ENCODE assay signal across 8 cellular contexts in the genomic region with DNA sequence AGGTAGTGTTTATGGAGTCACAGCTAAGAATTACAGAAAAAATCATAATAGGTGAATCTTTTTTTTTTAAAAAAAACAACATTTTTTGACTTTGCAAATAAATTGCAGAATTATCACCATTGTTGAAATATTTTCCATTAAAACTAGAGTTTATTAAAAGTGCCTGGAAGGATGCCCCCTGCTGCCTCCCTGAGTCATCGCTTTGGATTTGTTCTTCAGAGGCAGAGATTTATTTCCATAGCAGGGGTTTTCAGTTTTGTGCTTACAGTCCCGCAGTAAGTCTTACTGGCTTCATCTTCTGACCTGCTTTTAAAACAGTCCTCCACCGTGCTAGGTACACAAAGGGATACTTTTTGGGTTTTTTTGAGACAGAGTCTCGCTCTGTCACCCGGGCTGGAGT.
DNase-seq lines count a peak whose midpoint lies in the region; FAIRE-seq and TF ChIP-seq lines count a peak whose summit lies in the region.
"Not testable (repeated sequence)": the region's sequence is repeated elsewhere in the genome, so short reads cannot be mapped to it uniquely, and the experiment has no call there.

No MANE protein-coding gene starts in this region.

- H3K4me2 ChIP-seq in OCI-LY7 (ENCODE audit: low read length); neural progenitor cell; smooth muscle cell: not testable (repeated sequence)

- not testable (repeated sequence) for H4K20me1 ChIP-seq in OCI-LY7 (ENCODE audit: insufficient read depth, low read length); neural progenitor cell (ENCODE audit: low read depth)
- H4K20me1 ChIP-seq in smooth muscle cell (ENCODE audit: low read depth): peaks cover 19% of the 10 kb centered on the region

- H3K27ac Mint-ChIP-seq in HFFc6, neural progenitor cell: not testable (repeated sequence)

- not testable (repeated sequence) for H2AFZ ChIP-seq in OCI-LY7 (ENCODE audit: low read length); neural progenitor cell (replicated peaks); smooth muscle cell (ENCODE audit: low read depth)

- not testable (repeated sequence) for H3K27me3 Mint-ChIP-seq in HFFc6 (ENCODE audit: insufficient read depth); neural progenitor cell (ENCODE audit: insufficient read depth, low read depth)

- not testable (repeated sequence) for H3K9me3 Mint-ChIP-seq in HFFc6, neural progenitor cell

- WGBS in smooth muscle cell (ENCODE audit: low lambda C conversion rate): 73% methylated on average over 5 of the region's 5 CpGs

- H3K36me3 ChIP-seq in OCI-LY7 (ENCODE audit: insufficient read depth, low read length); neural progenitor cell; smooth muscle cell (ENCODE audit: low read depth): not testable (repeated sequence)

- not testable (repeated sequence) for H3F3A ChIP-seq in neural progenitor cell (ENCODE audit: low read depth); smooth muscle cell (ENCODE audit: low read depth)

- CTCF ChIA-PET in OCI-LY7 (lab: Charles Lee; ENCODE audit: unreplicated experiment): not testable (repeated sequence)

- not testable (repeated sequence) for H3K4me3 Mint-ChIP-seq in HFFc6, neural progenitor cell

- H3K9me3 ChIP-seq in OCI-LY7 (ENCODE audit: low read length); neural progenitor cell (ENCODE audit: low read depth); smooth muscle cell (replicated peaks; ENCODE audit: low read depth): not testable (repeated sequence)

- not testable (repeated sequence) for H3K79me2 ChIP-seq in OCI-LY7 (ENCODE audit: insufficient read depth, low read depth, low read length); neural progenitor cell (ENCODE audit: low read depth); smooth muscle cell (ENCODE audit: low read depth)

- peak; percentile 22 for TF ChIP-seq CTCF in AG10803 (conservative IDR thresholded peaks at IDR 0.05; ENCODE audit: low read length)
- TF ChIP-seq CTCF in HFFc6 (IDR thresholded peaks at IDR 0.05): peak; percentile 38; the same call in 1 of the 2 replicates
- 0 out of 2 replicates have a peak, but pooled peaks have one; percentile 37 for TF ChIP-seq CTCF in OCI-LY7 (conservative IDR thresholded peaks at IDR 0.05; ENCODE audit: low read length)
- TF ChIP-seq CTCF in astrocyte of the spinal cord (IDR thresholded peaks at IDR 0.05; ENCODE audit: low read depth, low read length): peak; percentile 17
- peak; percentile 9 for TF ChIP-seq CTCF in fibroblast of pulmonary artery (IDR thresholded peaks at IDR 0.05; ENCODE audit: low read length, missing control alignments)
- peak; percentile 28 for TF ChIP-seq CTCF in neural progenitor cell (IDR thresholded peaks at IDR 0.05)
- peak; percentile 14 for TF ChIP-seq CTCF in smooth muscle cell (IDR thresholded peaks at IDR 0.05; ENCODE audit: borderline replicate concordance, insufficient read depth, poor library complexity, severe bottlenecking)

- not testable (repeated sequence) for H3K9ac ChIP-seq in neural progenitor cell; smooth muscle cell (ENCODE audit: low read depth)

- H3K4me1 Mint-ChIP-seq in HFFc6 (ENCODE audit: low read depth): peaks cover 10% of the 10 kb centered on the region
- not testable (repeated sequence) for H3K4me1 Mint-ChIP-seq in neural progenitor cell

- intact Hi-C loops in OCI-LY7 (cut with micrococcal nuclease; ENCODE audit: unreplicated experiment): not testable (repeated sequence)

- POLR2A ChIA-PET in OCI-LY7 (lab: Charles Lee): not testable (repeated sequence)

- BruUV-seq in OCI-LY7 (replicated peaks; lab: Mats Ljungman, UMichigan): not testable (repeated sequence)

- not testable (repeated sequence) for H3K27me3 ChIP-seq in neural progenitor cell; smooth muscle cell (ENCODE audit: low read depth)

- in situ Hi-C loops in astrocyte of the spinal cord (cut with HindIII; ENCODE audit: low sequenced_read_pairs): not testable (repeated sequence)

- DNase-seq in AG10803 (ENCODE audit: low read depth); HFFc6; OCI-LY7 (ENCODE audit: low spot score); astrocyte of the spinal cord (ENCODE audit: low read depth, low spot score); fibroblast of pulmonary artery (ENCODE audit: low read depth); neural progenitor cell (ENCODE audit: low spot score); smooth muscle cell (lab: John Stamatoyannopoulos, UW; ENCODE audit: unreplicated experiment): not testable (repeated sequence)

- peak; percentile 75 for FAIRE-seq in G401.6 (lab: Jason Lieb, UNC)

- peaks cover 24% of the 10 kb centered on the region for H3K4me1 ChIP-seq in OCI-LY7 (ENCODE audit: insufficient read depth, low read length, poor library complexity, severe bottlenecking)
- H3K4me1 ChIP-seq in neural progenitor cell; smooth muscle cell (ENCODE audit: low read depth): not testable (repeated sequence)

- H3K36me3 Mint-ChIP-seq in HFFc6 (ENCODE audit: low read depth); neural progenitor cell: not testable (repeated sequence)

- H3K27ac ChIP-seq in OCI-LY7 (ENCODE audit: low read depth, low read length, poor library complexity, severe bottlenecking); neural progenitor cell; smooth muscle cell (ENCODE audit: low read depth): not testable (repeated sequence)

- H3K9me2 ChIP-seq in OCI-LY7 (ENCODE audit: insufficient read depth, low read length): not testable (repeated sequence)

- H3K4me3 ChIP-seq in AG10803 (ENCODE audit: low read length); OCI-LY7 (ENCODE audit: low read depth, low read length, poor library complexity, severe bottlenecking); astrocyte of the spinal cord (ENCODE audit: low read depth, low read length); fibroblast of pulmonary artery (replicated peaks; ENCODE audit: low read depth, low read length); neural progenitor cell; smooth muscle cell: not testable (repeated sequence)
